13 cellular contexts compared by ENCODE assay signal in genomic region chr6:108364470-108364869, GRCh38.
DNase-seq lines count a peak whose midpoint lies in the region; ATAC-seq and TF ChIP-seq lines count a peak whose summit lies in the region.
"Had no signal": no experiment of that assay in that cellular context is flagged by ENCODE, and none has a peak within 500 bp of the region (broad histone marks: within the 10 kb centered on the region; RNA-seq: fewer than 3 reads in every experiment).

No MANE protein-coding gene starts in this region.

- no peaks in the 10 kb centered on the region for H3K4me1 Mint-ChIP-seq in endodermal cell
- peaks cover 5% of the 10 kb centered on the region for H3K4me1 Mint-ChIP-seq in activated naive CD8-positive, alpha-beta T cell treated with anti-CD3 and anti-CD28 coated beads for 36 hours

- H2AFZ ChIP-seq in OCI-LY3 (ENCODE audit: low read depth, low read length), result 0 out of 2 replicates have a peak overlapping the region, but pooled peaks have one; percentile 42

- H4K20me1 ChIP-seq in OCI-LY3 (ENCODE audit: insufficient read depth, low read length), result no peaks in the 10 kb centered on the region

- DNase-seq in HAP-1 (ENCODE audit: low spot score in 2 of 2) (no peak), endodermal cell (no peak), psoas muscle (no peak), AG08395 (ENCODE audit: low spot score) (no peak)
- no peak for DNase-seq in activated naive CD8-positive, alpha-beta T cell treated with anti-CD3 and anti-CD28 coated beads for 36 hours
- DNase-seq: DMS 273 treated with DMSO at 0.1 percent for 48 hours, HFFc6, Karpas-422, NCI-H1436 treated with DMSO at 0.1 percent for 48 hours, NCI-H446, SIG-M5 had no signal

- H3K27me3 Mint-ChIP-seq in endodermal cell (ENCODE audit: insufficient read depth), result no peaks in the 10 kb centered on the region
- no peaks in the 10 kb centered on the region for H3K27me3 Mint-ChIP-seq in activated naive CD8-positive, alpha-beta T cell treated with anti-CD3 and anti-CD28 coated beads for 36 hours

- ATAC-seq in psoas muscle (peak in 1 of 4 donors; percentile 64), HG02938 (IDR thresholded peaks at IDR 0.05; ENCODE audit: unreplicated experiment) (no peak)

- in situ Hi-C loops in HAP-1 (cut with MboI; ENCODE audit: low sequenced_read_pairs), result no loop called here

- no peak overlapping the region for H3K27ac Mint-ChIP-seq in endodermal cell
- no peak overlapping the region for H3K27ac Mint-ChIP-seq in activated naive CD8-positive, alpha-beta T cell treated with anti-CD3 and anti-CD28 coated beads for 36 hours
- H3K27ac Mint-ChIP-seq: HFFc6 had no signal

- peak overlapping the region; percentile 8; the same call in 1 of the 2 replicates for H3K27ac ChIP-seq in OCI-LY3 (ENCODE audit: low read length)
- peak overlapping the region; percentile 59 for H3K27ac ChIP-seq in endodermal cell (ENCODE audit: low read depth, low read length)
- H3K27ac ChIP-seq in psoas muscle, result peak overlapping the region; percentile 56

- peaks cover 50% of the 10 kb centered on the region for H3K4me1 ChIP-seq in HAP-1
- peaks cover 26% of the 10 kb centered on the region for H3K4me1 ChIP-seq in OCI-LY3 (ENCODE audit: low read length)
- no peaks in the 10 kb centered on the region for H3K4me1 ChIP-seq in endodermal cell (ENCODE audit: control insufficient read depth, insufficient read depth, low read length)
- H3K4me1 ChIP-seq in psoas muscle, result peaks cover 8% of the 10 kb centered on the region

- intact Hi-C loops in psoas muscle (cut with DNase I), result no loop called here

- no peaks in the 10 kb centered on the region for H3K79me2 ChIP-seq in OCI-LY3 (ENCODE audit: low read length)

- peak overlapping the region; percentile 82 for H3K4me2 ChIP-seq in OCI-LY3 (ENCODE audit: low read length)

- H3K4me3 ChIP-seq in HAP-1, result peak overlapping the region; percentile 5; the same call in 1 of the 2 replicates
- H3K4me3 ChIP-seq in OCI-LY3 (ENCODE audit: low read length), result peak overlapping the region; percentile 65
- H3K4me3 ChIP-seq in endodermal cell (ENCODE audit: low read length), result no peak overlapping the region
- H3K4me3 ChIP-seq in psoas muscle, result peak overlapping the region; percentile 49

- H3K36me3 Mint-ChIP-seq in endodermal cell (ENCODE audit: low read depth), result no peaks in the 10 kb centered on the region
- H3K36me3 Mint-ChIP-seq in activated naive CD8-positive, alpha-beta T cell treated with anti-CD3 and anti-CD28 coated beads for 36 hours, result peaks cover 3% of the 10 kb centered on the region

- WGBS in endodermal cell (ENCODE audit: insufficient coverage in 1 of 2, insufficient read length in 1 of 2), 2 experiments, result 85 to 88% methylated on average over 3 of the region's 3 CpGs
- WGBS in psoas muscle, 3 donors, result 29 to 57% (median 41%) methylated on average over 3 of the region's 3 CpGs

- no peaks in the 10 kb centered on the region for H3K9me3 ChIP-seq in HAP-1
- no peaks in the 10 kb centered on the region for H3K9me3 ChIP-seq in OCI-LY3 (ENCODE audit: insufficient read depth, low read length)
- H3K9me3 ChIP-seq in endodermal cell (ENCODE audit: control insufficient read depth, low read length), result no peaks in the 10 kb centered on the region
- H3K9me3 ChIP-seq in psoas muscle, result no peaks in the 10 kb centered on the region

- no peak for TF ChIP-seq CTCF in OCI-LY3 (IDR thresholded peaks at IDR 0.05; ENCODE audit: low read depth, low read length)
- TF ChIP-seq CTCF in endodermal cell (conservative IDR thresholded peaks at IDR 0.05), result no peak
- TF ChIP-seq CTCF in psoas muscle (IDR thresholded peaks at IDR 0.05), result no peak

- peak overlapping the region; percentile 42; the same call in 1 of the 2 replicates for H3K9ac ChIP-seq in OCI-LY3 (ENCODE audit: low read length)
- no peak overlapping the region for H3K9ac ChIP-seq in endodermal cell (ENCODE audit: extremely low read depth, low read length, poor library complexity, severe bottlenecking)

- H3K9me3 Mint-ChIP-seq in endodermal cell, result no peaks in the 10 kb centered on the region
- no peaks in the 10 kb centered on the region for H3K9me3 Mint-ChIP-seq in activated naive CD8-positive, alpha-beta T cell treated with anti-CD3 and anti-CD28 coated beads for 36 hours
- H3K9me3 Mint-ChIP-seq: HFFc6 had no signal

- H3K27me3 ChIP-seq in HAP-1 (ENCODE audit: low read depth) (no peaks in the 10 kb centered on the region), OCI-LY3 (ENCODE audit: low read depth, low read length) (no peaks in the 10 kb centered on the region), endodermal cell (ENCODE audit: control insufficient read depth, insufficient read depth, low read length, poor library complexity, severe bottlenecking) (no peaks in the 10 kb centered on the region), psoas muscle (ENCODE audit: insufficient read depth in 3 of 3, low read length in 2 of 3) (no peaks in the 10 kb centered on the region)

- no peak overlapping the region for H3K4me3 Mint-ChIP-seq in endodermal cell
- H3K4me3 Mint-ChIP-seq in activated naive CD8-positive, alpha-beta T cell treated with anti-CD3 and anti-CD28 coated beads for 36 hours, result no peak overlapping the region
- H3K4me3 Mint-ChIP-seq: HFFc6 had no signal

- no peaks in the 10 kb centered on the region for H3K36me3 ChIP-seq in HAP-1 (replicated peaks)
- H3K36me3 ChIP-seq in OCI-LY3 (replicated peaks; ENCODE audit: low read depth, low read length), result no peaks in the 10 kb centered on the region
- H3K36me3 ChIP-seq in endodermal cell (ENCODE audit: control insufficient read depth, insufficient read depth, low read length), result no peaks in the 10 kb centered on the region
- no peaks in the 10 kb centered on the region for H3K36me3 ChIP-seq in psoas muscle (ENCODE audit: insufficient read depth in 1 of 2, low read depth in 1 of 2)

Comparison
In these comparisons a context has a peak if more than half of its experiments do, and no peak if none do; other contexts are left out.
1. H3K27ac ChIP-seq: peak in every context shown above with its lines; median percentile 59 in endodermal cell; 56 in psoas muscle; 8 in OCI-LY3.